10 cellular contexts compared by ENCODE assay signal in the genomic region with DNA sequence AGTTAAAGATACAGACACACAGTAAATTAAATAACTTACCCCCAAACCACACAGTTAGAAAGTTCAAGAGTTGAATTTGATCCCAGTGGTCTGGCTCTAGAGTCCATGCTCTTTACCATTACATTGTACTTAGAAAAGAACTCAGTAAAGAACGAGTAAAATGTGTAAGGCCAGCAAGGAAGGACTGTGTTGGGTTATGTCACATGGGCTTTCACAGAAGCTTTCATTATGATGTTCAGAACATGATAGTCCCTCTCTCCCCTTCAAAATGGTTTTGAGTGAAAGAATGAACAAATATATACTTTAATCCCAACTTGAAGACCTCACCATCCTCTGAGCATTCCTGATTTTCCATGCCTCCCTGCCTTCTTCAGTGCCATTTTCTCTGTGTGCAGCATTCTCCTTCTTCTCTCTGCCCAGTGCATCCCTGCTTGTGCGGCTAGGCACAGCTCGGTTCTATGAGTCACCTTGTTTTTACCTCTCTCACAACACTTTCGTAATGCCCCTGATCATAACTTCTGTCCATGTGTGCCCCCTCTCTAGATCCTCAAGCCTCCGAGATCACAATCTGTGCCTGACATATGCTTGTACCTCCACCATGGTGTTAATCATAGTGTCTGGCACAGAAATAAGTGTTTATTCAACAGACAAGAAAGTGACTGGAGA. TPM values are rescaled to one million over a fixed set of nuclear protein-coding genes. Genes with fewer than 3 reads are reported as not detected.
DNase-seq lines count a peak whose midpoint lies in the region; ATAC-seq and TF ChIP-seq lines count a peak whose summit lies in the region.
"Had no signal": no experiment of that assay in that cellular context is flagged by ENCODE, and none has a peak within 500 bp of the region (broad histone marks: within the 10 kb centered on the region; RNA-seq: fewer than 3 reads in every experiment).

No MANE protein-coding gene starts in this region.

- WGBS in sigmoid colon, 2 donors, result 79 to 80% methylated on average over 5 of the region's 5 CpGs

- TF ChIP-seq POLR2A in sigmoid colon (IDR thresholded peaks at IDR 0.05), result no peak

- H3K36me3 ChIP-seq in mucosa of descending colon (ENCODE audit: low read depth), result no peaks in the 10 kb centered on the region
- no peaks in the 10 kb centered on the region for H3K36me3 ChIP-seq in sigmoid colon

- TF ChIP-seq CTCF in mucosa of descending colon (IDR thresholded peaks at IDR 0.05), result no peak
- TF ChIP-seq CTCF in sigmoid colon (IDR thresholded peaks at IDR 0.05), result no peak

- TF ChIP-seq EP300 in sigmoid colon (IDR thresholded peaks at IDR 0.05), result no peak

- ATAC-seq in GM18858 (IDR thresholded peaks at IDR 0.05; ENCODE audit: unreplicated experiment) (peak; percentile 23), HG02759 (IDR thresholded peaks at IDR 0.05; ENCODE audit: unreplicated experiment) (peak; percentile 37), mucosa of descending colon (peak; percentile 38), sciatic nerve (no peak)

- DNase-seq in NAMALWA (ENCODE audit: low spot score) (peak; percentile 28), mucosa of descending colon (no peak), sciatic nerve (ENCODE audit: low spot score) (no peak), NCI-H510A (lab: John Stamatoyannopoulos, UW) (no peak), cerebellum (ENCODE audit: low spot score) (no peak), sigmoid colon (no peak)
- DNase-seq: RPMI8226 had no signal

- H3K4me3 ChIP-seq in mucosa of descending colon (no peak overlapping the region), sigmoid colon (no peak overlapping the region)
- H3K4me3 ChIP-seq: skin epidermis had no signal

- H3K27me3 ChIP-seq in sigmoid colon, result no peaks in the 10 kb centered on the region

- no peaks in the 10 kb centered on the region for H3K4me1 ChIP-seq in mucosa of descending colon (ENCODE audit: low read depth)
- no peaks in the 10 kb centered on the region for H3K4me1 ChIP-seq in sigmoid colon

- intact Hi-C loops in mucosa of descending colon (cut with DNase I, micrococcal nuclease), result no loop called here
- intact Hi-C loops in sciatic nerve (cut with DNase I), result no loop called here
- intact Hi-C loops in sigmoid colon (cut with DNase I), result no loop called here

- H3K9me3 ChIP-seq in mucosa of descending colon, result no peaks in the 10 kb centered on the region
- H3K9me3 ChIP-seq in sigmoid colon, result no peaks in the 10 kb centered on the region

- H3K27ac ChIP-seq in sigmoid colon, result no peak overlapping the region

RNA-seq across cellular contexts. Expression of gene RASGRP3, which starts 22.0 kb away (rescaled TPM):
- total RNA-seq in mucosa of descending colon, result 1 to 10 TPM; 3.8 to 6.1 (median 5.4) TPM
- total RNA-seq in sciatic nerve, result 16.0 TPM
- 9.3 TPM for total RNA-seq in cerebellum
- total RNA-seq in sigmoid colon, result 10 to 100 TPM in 1 of 4 donors, 1 to 10 TPM in 3; 3.9 to 14.7 (median 8.9) TPM
- 1 to 10 TPM; 1.8 to 6.7 (median 4.4) TPM for polyA plus RNA-seq in sigmoid colon
